19 cellular contexts compared by ENCODE assay signal in genomic region chr3:195512798-195513345, GRCh38.
DNase-seq lines count a peak whose midpoint lies in the region; ATAC-seq and TF ChIP-seq lines count a peak whose summit lies in the region.
"Had no signal": no experiment of that assay in that cellular context is flagged by ENCODE, and none has a peak within 500 bp of the region (broad histone marks: within the 10 kb centered on the region; RNA-seq: fewer than 3 reads in every experiment).

No MANE protein-coding gene starts in this region.

- peak overlapping the region; percentile 73 for H3K27ac Mint-ChIP-seq in activated naive CD4-positive, alpha-beta T cell treated with anti-CD3 and anti-CD28 coated beads, Interleukin-2, amount 50 U/mL, for 24 hours
- H3K27ac Mint-ChIP-seq in activated naive CD4-positive, alpha-beta T cell treated with anti-CD3 and anti-CD28 coated beads, Interleukin-2, amount 10 ng/mL, durations not matched to agents 7 days and 5 days: no peak overlapping the region
- H3K27ac Mint-ChIP-seq in stimulated activated memory B cell treated with anti-CD40 and anti-IgM and Interleukin-4, amounts not matched to agents 10 μg/mL and 1 μg/mL and 100 μg/mL, for 72 hours: peak overlapping the region; percentile 21

- H3K4me3 Mint-ChIP-seq in activated naive CD4-positive, alpha-beta T cell treated with anti-CD3 and anti-CD28 coated beads, Interleukin-2, amount 50 U/mL, for 24 hours: no peak overlapping the region
- H3K4me3 Mint-ChIP-seq in activated naive CD4-positive, alpha-beta T cell treated with anti-CD3 and anti-CD28 coated beads, Interleukin-2, amount 10 ng/mL, durations not matched to agents 7 days and 5 days: no peak overlapping the region
- no peak overlapping the region for H3K4me3 Mint-ChIP-seq in stimulated activated memory B cell treated with anti-CD40 and anti-IgM and Interleukin-4, amounts not matched to agents 10 μg/mL and 1 μg/mL and 100 μg/mL, for 72 hours

- H3K36me3 Mint-ChIP-seq in activated naive CD4-positive, alpha-beta T cell treated with anti-CD3 and anti-CD28 coated beads, Interleukin-2, amount 50 U/mL, for 24 hours: peaks cover 22% of the 10 kb centered on the region
- peaks cover 61% of the 10 kb centered on the region for H3K36me3 Mint-ChIP-seq in activated naive CD4-positive, alpha-beta T cell treated with anti-CD3 and anti-CD28 coated beads, Interleukin-2, amount 10 ng/mL, durations not matched to agents 7 days and 5 days
- H3K36me3 Mint-ChIP-seq in stimulated activated memory B cell treated with anti-CD40 and anti-IgM and Interleukin-4, amounts not matched to agents 10 μg/mL and 1 μg/mL and 100 μg/mL, for 72 hours: peaks cover 61% of the 10 kb centered on the region

- DNase-seq in activated naive CD4-positive, alpha-beta T cell treated with anti-CD3 and anti-CD28 coated beads, Interleukin-2, amount 10 ng/mL, durations not matched to agents 7 days and 5 days: no peak
- DNase-seq in NCI-H226 (peak; percentile 38), islet precursor cell (peak; percentile 73), erythroblast (lab: John Stamatoyannopoulos, UW) (no peak), GM03348 (ENCODE audit: low spot score) (no peak)
- DNase-seq: C1 segment of cervical spinal cord, Calu3, DMS79, GDM1, GOT3, KG1, NCI-H1092, NCI-H1694, NCI-H2107, NCI-H446, NCI-H748 treated with DMSO at 0.1 percent for 48 hours had no signal

- CTCF ChIA-PET in activated naive CD4-positive, alpha-beta T cell treated with anti-CD3 and anti-CD28 coated beads, Interleukin-2, amount 10 ng/mL, durations not matched to agents 7 days and 5 days (lab: Charles Lee): no interaction called here

- TF ChIP-seq POLR2A in erythroblast (IDR thresholded peaks at IDR 0.05; ENCODE audit: low read length): no peak

- no peak for ATAC-seq in stimulated activated memory B cell treated with anti-CD40 and anti-IgM and Interleukin-4, amounts not matched to agents 10 μg/mL and 1 μg/mL and 100 μg/mL, for 72 hours
- no peak for ATAC-seq in GM21723 (IDR thresholded peaks at IDR 0.05; ENCODE audit: unreplicated experiment)

- H3K9me3 Mint-ChIP-seq in activated naive CD4-positive, alpha-beta T cell treated with anti-CD3 and anti-CD28 coated beads, Interleukin-2, amount 50 U/mL, for 24 hours: no peaks in the 10 kb centered on the region
- H3K9me3 Mint-ChIP-seq in activated naive CD4-positive, alpha-beta T cell treated with anti-CD3 and anti-CD28 coated beads, Interleukin-2, amount 10 ng/mL, durations not matched to agents 7 days and 5 days: no peaks in the 10 kb centered on the region
- no peaks in the 10 kb centered on the region for H3K9me3 Mint-ChIP-seq in stimulated activated memory B cell treated with anti-CD40 and anti-IgM and Interleukin-4, amounts not matched to agents 10 μg/mL and 1 μg/mL and 100 μg/mL, for 72 hours

- peaks cover 53% of the 10 kb centered on the region for H3K4me1 Mint-ChIP-seq in activated naive CD4-positive, alpha-beta T cell treated with anti-CD3 and anti-CD28 coated beads, Interleukin-2, amount 50 U/mL, for 24 hours
- peaks cover 9% of the 10 kb centered on the region for H3K4me1 Mint-ChIP-seq in activated naive CD4-positive, alpha-beta T cell treated with anti-CD3 and anti-CD28 coated beads, Interleukin-2, amount 10 ng/mL, durations not matched to agents 7 days and 5 days
- peaks cover 11% of the 10 kb centered on the region for H3K4me1 Mint-ChIP-seq in stimulated activated memory B cell treated with anti-CD40 and anti-IgM and Interleukin-4, amounts not matched to agents 10 μg/mL and 1 μg/mL and 100 μg/mL, for 72 hours

- no peaks in the 10 kb centered on the region for H3K27me3 Mint-ChIP-seq in activated naive CD4-positive, alpha-beta T cell treated with anti-CD3 and anti-CD28 coated beads, Interleukin-2, amount 50 U/mL, for 24 hours
- no peaks in the 10 kb centered on the region for H3K27me3 Mint-ChIP-seq in activated naive CD4-positive, alpha-beta T cell treated with anti-CD3 and anti-CD28 coated beads, Interleukin-2, amount 10 ng/mL, durations not matched to agents 7 days and 5 days
- H3K27me3 Mint-ChIP-seq in stimulated activated memory B cell treated with anti-CD40 and anti-IgM and Interleukin-4, amounts not matched to agents 10 μg/mL and 1 μg/mL and 100 μg/mL, for 72 hours: no peaks in the 10 kb centered on the region

Comparison
In these comparisons a context has a peak if more than half of its experiments do, and no peak if none do; other contexts are left out.
1. DNase-seq: peak in NCI-H226 (single experiment) and islet precursor cell (single experiment); none in activated naive CD4-positive, alpha-beta T cell treated with anti-CD3 and anti-CD28 coated beads, Interleukin-2, amount 10 ng/mL, durations not matched to agents 7 days and 5 days (single experiment), erythroblast (0 of 2) and GM03348 (single experiment).